ENCODE assay signal across 10 cellular contexts in the genomic region with DNA sequence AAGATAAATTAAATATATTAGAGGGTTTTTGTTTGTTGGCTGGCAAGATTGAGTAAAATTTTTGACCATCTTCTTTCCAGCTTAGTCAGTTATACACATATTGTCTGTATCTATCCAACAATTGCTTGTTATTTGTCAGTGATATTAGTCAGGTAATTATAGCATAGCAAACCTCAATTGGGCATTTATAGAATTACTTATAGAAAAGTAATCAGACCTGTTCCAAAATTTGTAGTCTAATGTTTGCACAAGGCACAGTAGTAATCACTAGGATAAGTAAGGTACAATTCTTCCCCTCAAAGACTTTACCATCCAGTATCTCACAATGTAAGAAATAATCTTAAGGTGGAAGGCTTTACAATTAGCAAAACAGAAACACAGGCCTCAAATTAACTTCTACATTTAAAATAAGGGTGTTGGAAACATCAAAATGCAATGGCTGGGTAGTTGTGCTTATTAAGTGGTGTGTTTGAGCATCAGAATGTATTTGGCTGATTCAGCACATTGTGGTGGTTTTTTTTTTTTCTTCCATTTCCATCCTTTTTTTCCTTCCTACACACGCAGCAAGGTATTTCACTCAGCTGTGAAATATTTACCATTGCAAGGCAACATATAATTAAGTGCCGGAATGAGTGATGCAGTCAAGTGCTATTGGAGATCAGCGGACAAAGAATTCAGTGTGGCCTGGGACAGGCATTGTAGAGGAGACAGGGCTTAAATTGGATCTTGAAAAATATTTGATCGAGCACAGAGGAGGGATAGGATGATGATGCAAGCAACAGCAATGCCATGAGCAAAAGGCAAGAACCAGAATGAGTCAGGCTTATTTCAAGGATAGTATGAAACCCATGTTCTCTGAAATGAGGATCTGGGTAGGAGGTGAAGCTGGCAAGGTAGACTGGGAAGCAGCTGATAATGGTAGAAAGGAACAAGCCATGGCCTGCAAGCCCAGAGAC.
A peak's percentile ranks its signal among the peaks of the same experiment; 100 is the strongest.
DNase-seq lines count a peak whose midpoint lies in the region; TF ChIP-seq lines count a peak whose summit lies in the region.
"Had no signal": no experiment of that assay in that cellular context is flagged by ENCODE, and none has a peak within 500 bp of the region (broad histone marks: within the 10 kb centered on the region; RNA-seq: fewer than 3 reads in every experiment).

No MANE protein-coding gene starts in this region.

- no peak for TF ChIP-seq CTCF in chondrocyte (IDR thresholded peaks at IDR 0.05)
- TF ChIP-seq CTCF in mesothelial cell of epicardium (IDR thresholded peaks at IDR 0.05; ENCODE audit: unreplicated experiment) = no peak
- no peak for TF ChIP-seq CTCF in OCI-LY7 (conservative IDR thresholded peaks at IDR 0.05; ENCODE audit: low read length)
- TF ChIP-seq CTCF in neural progenitor cell (IDR thresholded peaks at IDR 0.05) = no peak

- H3K9me3 Mint-ChIP-seq in chondrocyte (ENCODE audit: low read depth) (no peaks in the 10 kb centered on the region), mesothelial cell of epicardium (peaks cover 3% of the 10 kb centered on the region), neural progenitor cell (no peaks in the 10 kb centered on the region)

- H3K27me3 Mint-ChIP-seq in chondrocyte (ENCODE audit: low read depth) (no peaks in the 10 kb centered on the region), mesothelial cell of epicardium (ENCODE audit: low read depth) (no peaks in the 10 kb centered on the region), neural progenitor cell (ENCODE audit: insufficient read depth, low read depth) (no peaks in the 10 kb centered on the region)

- CTCF ChIA-PET in OCI-LY7 (lab: Charles Lee; ENCODE audit: unreplicated experiment) = no interaction called here

- H3K9me3 ChIP-seq in OCI-LY7 (ENCODE audit: low read length) (no peaks in the 10 kb centered on the region), neural progenitor cell (ENCODE audit: low read depth) (no peaks in the 10 kb centered on the region)
- H3K9me3 ChIP-seq: neutrophil had no signal

- no peaks in the 10 kb centered on the region for H3K27me3 ChIP-seq in neural progenitor cell
- H3K27me3 ChIP-seq: neutrophil had no signal

- intact Hi-C loops in OCI-LY7 (cut with micrococcal nuclease; ENCODE audit: unreplicated experiment) = no loop called here

- no peaks in the 10 kb centered on the region for H3F3A ChIP-seq in neural progenitor cell (ENCODE audit: low read depth)

- H3K79me2 ChIP-seq in OCI-LY7 (ENCODE audit: insufficient read depth, low read depth, low read length) (no peaks in the 10 kb centered on the region), neural progenitor cell (ENCODE audit: low read depth) (no peaks in the 10 kb centered on the region)

- H3K27ac ChIP-seq in OCI-LY7 (ENCODE audit: low read depth, low read length, poor library complexity, severe bottlenecking) (no peak overlapping the region), neural progenitor cell (no peak overlapping the region)
- H3K27ac ChIP-seq: neutrophil had no signal

- H3K9me2 ChIP-seq in OCI-LY7 (ENCODE audit: insufficient read depth, low read length) = no peaks in the 10 kb centered on the region

- POLR2A ChIA-PET in OCI-LY7 (lab: Charles Lee) = no interaction called here

- no peaks in the 10 kb centered on the region for H3K36me3 Mint-ChIP-seq in chondrocyte (ENCODE audit: low read depth)
- no peaks in the 10 kb centered on the region for H3K36me3 Mint-ChIP-seq in mesothelial cell of epicardium
- H3K36me3 Mint-ChIP-seq in neural progenitor cell = no peaks in the 10 kb centered on the region

- H3K9ac ChIP-seq in neural progenitor cell = no peak overlapping the region

- H3K4me2 ChIP-seq in OCI-LY7 (ENCODE audit: low read length) (no peak overlapping the region), neural progenitor cell (no peak overlapping the region)

- H3K36me3 ChIP-seq in OCI-LY7 (ENCODE audit: insufficient read depth, low read length) (no peaks in the 10 kb centered on the region), neural progenitor cell (no peaks in the 10 kb centered on the region)
- H3K36me3 ChIP-seq: neutrophil had no signal

- H2AFZ ChIP-seq in OCI-LY7 (ENCODE audit: low read length) (no peak overlapping the region), neural progenitor cell (replicated peaks) (no peak overlapping the region)

- peak; percentile 51 for DNase-seq in AG08396 (ENCODE audit: low spot score)
- peak; percentile 62 for DNase-seq in LoVo (ENCODE audit: low spot score)
- DNase-seq in chondrocyte (ENCODE audit: low spot score) = no peak
- no peak for DNase-seq in mesothelial cell of epicardium (ENCODE audit: low spot score in 2 of 2, unreplicated experiment in 2 of 2)
- no peak for DNase-seq in SW 1271 (lab: John Stamatoyannopoulos, UW)
- DNase-seq in stimulated activated CD4-positive, alpha-beta T cell treated with anti-CD3 and anti-CD28 coated beads, Interleukin-2, amount 100 ng/mL, for 48 hours = no peak
- no peak for DNase-seq in OCI-LY7 (ENCODE audit: low spot score)
- DNase-seq in neural progenitor cell (ENCODE audit: low spot score) = no peak
- DNase-seq: DND-41 had no signal

- H3K27ac Mint-ChIP-seq in chondrocyte (ENCODE audit: unreplicated experiment) = peak overlapping the region; percentile 98
- H3K27ac Mint-ChIP-seq in mesothelial cell of epicardium = peak overlapping the region; percentile 18
- H3K27ac Mint-ChIP-seq in neural progenitor cell = no peak overlapping the region

- no TSS peak for BruUV-seq in OCI-LY7 (replicated peaks; lab: Mats Ljungman, UMichigan)

- H3K4me3 Mint-ChIP-seq in chondrocyte (ENCODE audit: unreplicated experiment) (peak overlapping the region; percentile 4), mesothelial cell of epicardium (no peak overlapping the region), neural progenitor cell (no peak overlapping the region)

- H4K20me1 ChIP-seq in OCI-LY7 (ENCODE audit: insufficient read depth, low read length) (no peaks in the 10 kb centered on the region), neural progenitor cell (ENCODE audit: low read depth) (no peaks in the 10 kb centered on the region)

- no peak overlapping the region for H3K4me3 ChIP-seq in OCI-LY7 (ENCODE audit: low read depth, low read length, poor library complexity, severe bottlenecking)
- H3K4me3 ChIP-seq in neural progenitor cell = no peak overlapping the region

- H3K4me1 ChIP-seq in OCI-LY7 (ENCODE audit: insufficient read depth, low read length, poor library complexity, severe bottlenecking) (no peaks in the 10 kb centered on the region), neural progenitor cell (no peaks in the 10 kb centered on the region)

- H3K4me1 Mint-ChIP-seq in chondrocyte (ENCODE audit: low read depth) = peaks cover 44% of the 10 kb centered on the region
- peaks cover 27% of the 10 kb centered on the region for H3K4me1 Mint-ChIP-seq in mesothelial cell of epicardium
- peaks cover 4% of the 10 kb centered on the region for H3K4me1 Mint-ChIP-seq in neural progenitor cell

Comparison
In these comparisons a context has a peak if more than half of its experiments do, and no peak if none do; other contexts are left out.
1. DNase-seq: peak in AG08396 (single experiment) and LoVo (single experiment); none in chondrocyte (single experiment), mesothelial cell of epicardium (0 of 2), SW 1271 (0 of 2), stimulated activated CD4-positive, alpha-beta T cell treated with anti-CD3 and anti-CD28 coated beads, Interleukin-2, amount 100 ng/mL, for 48 hours (0 of 2), OCI-LY7 (single experiment) and neural progenitor cell (single experiment).